8 cellular contexts compared by ENCODE assay signal in the genomic region with DNA sequence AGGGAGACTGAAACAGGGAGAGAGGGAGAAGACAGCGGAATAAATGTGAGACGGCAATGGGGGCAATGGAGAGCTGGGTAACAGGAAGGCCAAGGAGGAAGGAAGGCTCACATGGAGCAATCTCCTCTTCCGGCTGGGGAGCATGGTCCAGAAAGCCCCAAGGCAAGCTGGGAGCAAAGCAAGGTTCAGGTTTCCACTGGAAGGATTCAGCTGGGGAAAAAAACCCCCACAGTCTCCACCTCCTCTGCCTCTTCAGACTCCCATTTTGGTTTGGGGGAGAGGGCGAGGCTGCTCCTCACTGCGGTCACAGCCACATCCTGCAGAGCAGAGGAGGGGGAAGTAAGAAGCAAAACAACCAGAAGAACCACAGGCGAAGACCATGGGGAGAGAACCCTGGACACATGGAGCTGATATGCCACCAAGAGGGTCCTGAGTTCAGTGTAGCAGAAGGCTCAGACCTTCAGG. TPM values are rescaled to one million over a fixed set of nuclear protein-coding genes. Genes with fewer than 3 reads are reported as not detected.
DNase-seq lines count a peak whose midpoint lies in the region; ATAC-seq, FAIRE-seq and TF ChIP-seq lines count a peak whose summit lies in the region.

No MANE protein-coding gene starts in this region.

- FAIRE-seq in GM18507 (lab: Jason Lieb, UNC), result peak; percentile 82

- H3K36me3 Mint-ChIP-seq in chondrocyte (ENCODE audit: low read depth) (peaks cover 16% of the 10 kb centered on the region), mesothelial cell of epicardium (peaks cover 27% of the 10 kb centered on the region)

- no peaks in the 10 kb centered on the region for H3K9me3 Mint-ChIP-seq in chondrocyte (ENCODE audit: low read depth)
- H3K9me3 Mint-ChIP-seq in mesothelial cell of epicardium, result no peaks in the 10 kb centered on the region

- ATAC-seq in HG03378 (IDR thresholded peaks at IDR 0.05; ENCODE audit: unreplicated experiment), result no peak

- H3K27ac Mint-ChIP-seq in chondrocyte (ENCODE audit: unreplicated experiment) (no peak overlapping the region), mesothelial cell of epicardium (no peak overlapping the region)

- peaks cover 4% of the 10 kb centered on the region for H3K4me1 Mint-ChIP-seq in chondrocyte (ENCODE audit: low read depth)
- H3K4me1 Mint-ChIP-seq in mesothelial cell of epicardium, result no peaks in the 10 kb centered on the region

- H3K27me3 Mint-ChIP-seq in chondrocyte (ENCODE audit: low read depth), result no peaks in the 10 kb centered on the region
- H3K27me3 Mint-ChIP-seq in mesothelial cell of epicardium (ENCODE audit: low read depth), result no peaks in the 10 kb centered on the region

- TF ChIP-seq CTCF in chondrocyte (IDR thresholded peaks at IDR 0.05) (no peak), mesothelial cell of epicardium (IDR thresholded peaks at IDR 0.05; ENCODE audit: unreplicated experiment) (no peak)

- DNase-seq in GM18507 (ENCODE audit: extremely low spot score, insufficient read length, low read depth), result no peak
- DNase-seq in T-helper 2 cell, result peak in 4 of 5 experiments; percentile 28 to 91 (median 62)
- DNase-seq in chondrocyte (ENCODE audit: low spot score), result peak; percentile 18
- DNase-seq in stimulated activated CD4-positive, alpha-beta T cell treated with anti-CD3 and anti-CD28 coated beads, Interleukin-15, amount 100 ng/mL, for 48 hours (ENCODE audit: low read depth in 2 of 2), result peak; percentile 42 to 48
- no peak for DNase-seq in iPS-NIHi7 (ENCODE audit: extremely low spot score)
- DNase-seq in mesothelial cell of epicardium (ENCODE audit: low spot score in 2 of 2, unreplicated experiment in 2 of 2), result no peak
- no peak for DNase-seq in COR-L47 (lab: John Stamatoyannopoulos, UW)

- H3K4me3 Mint-ChIP-seq in chondrocyte (ENCODE audit: unreplicated experiment), result no peak overlapping the region
- no peak overlapping the region for H3K4me3 Mint-ChIP-seq in mesothelial cell of epicardium

RNA-seq across cellular contexts. Expression of a gene that starts 0.7 kb away (rescaled TPM):
- total RNA-seq in chondrocyte, result not detected in 3 replicates
- total RNA-seq in mesothelial cell of epicardium, result not detected in 3 replicates

RNA-seq across cellular contexts. Expression of a gene that starts 8.6 kb away (rescaled TPM):
- 9.3 to 10.0 TPM (median 9.9 TPM) in 3 replicates for total RNA-seq in chondrocyte
- 9.9 to 11.8 TPM (median 11.4 TPM) in 3 replicates for total RNA-seq in mesothelial cell of epicardium

RNA-seq across cellular contexts. Expression of a gene that starts 8.8 kb away (rescaled TPM):
- total RNA-seq in chondrocyte (39.6 to 44.3 TPM (median 40.7 TPM) in 3 replicates), mesothelial cell of epicardium (34.9 to 37.1 TPM (median 36.9 TPM) in 3 replicates)

RNA-seq across cellular contexts. Expression of a gene that starts 10.7 kb away (rescaled TPM):
- total RNA-seq in chondrocyte, result 7.0 to 9.2 TPM (median 8.9 TPM) in 3 replicates
- 14.9 to 15.0 TPM (median 14.9 TPM) in 3 replicates for total RNA-seq in mesothelial cell of epicardium

RNA-seq across cellular contexts. Expression of a gene that starts 18.7 kb away (rescaled TPM):
- total RNA-seq in chondrocyte (0.60 to 1.9 TPM in 2 of 3 replicates, not detected in the other), mesothelial cell of epicardium (0.77 to 1.7 TPM (median 1.1 TPM) in 3 replicates)

Comparison
In these comparisons a context has a peak if more than half of its experiments do, and no peak if none do; other contexts are left out.
1. DNase-seq: peak in T-helper 2 cell (4 of 5), chondrocyte (single experiment) and stimulated activated CD4-positive, alpha-beta T cell treated with anti-CD3 and anti-CD28 coated beads, Interleukin-15, amount 100 ng/mL, for 48 hours (2 of 2); none in GM18507 (single experiment), iPS-NIHi7 (single experiment), mesothelial cell of epicardium (0 of 2) and COR-L47 (single experiment).